16 cellular contexts compared by ENCODE assay signal in genomic region chr4:100988876-100989275, GRCh38.
A peak's percentile ranks its signal among the peaks of the same experiment; 100 is the strongest.
DNase-seq lines count a peak whose midpoint lies in the region; ATAC-seq, FAIRE-seq and TF ChIP-seq lines count a peak whose summit lies in the region.
"Had no signal": no experiment of that assay in that cellular context is flagged by ENCODE, and none has a peak within 500 bp of the region (broad histone marks: within the 10 kb centered on the region; RNA-seq: fewer than 3 reads in every experiment).

No MANE protein-coding gene starts in this region.

- H3K27ac ChIP-seq in mesenchymal stem cell (ENCODE audit: low read length, poor library complexity, severe bottlenecking) (peak overlapping the region; percentile 20), neural progenitor cell (no peak overlapping the region)

- H3K36me3 Mint-ChIP-seq in endothelial cell (ENCODE audit: low read depth, unreplicated experiment), result no peaks in the 10 kb centered on the region
- H3K36me3 Mint-ChIP-seq in neural progenitor cell, result no peaks in the 10 kb centered on the region

- H3K4me1 ChIP-seq in mesenchymal stem cell (ENCODE audit: control insufficient read depth, insufficient read depth, low read depth, low read length) (peaks cover 9% of the 10 kb centered on the region), neural progenitor cell (peaks cover 14% of the 10 kb centered on the region)

- H4K8ac ChIP-seq in mesenchymal stem cell (ENCODE audit: low read length), result no peak overlapping the region

- no peak overlapping the region for H2BK5ac ChIP-seq in mesenchymal stem cell (ENCODE audit: low read depth, low read length, poor library complexity, severe bottlenecking)

- H3K4me1 Mint-ChIP-seq in endothelial cell (ENCODE audit: unreplicated experiment) (peaks cover 3% of the 10 kb centered on the region), neural progenitor cell (peaks cover 11% of the 10 kb centered on the region)
- H3K4me1 Mint-ChIP-seq: B cell had no signal

- no peak overlapping the region for H3K4ac ChIP-seq in mesenchymal stem cell (ENCODE audit: low read depth in 1 of 2, low read length in 2 of 2)

- H3K27me3 Mint-ChIP-seq in endothelial cell (ENCODE audit: unreplicated experiment) (no peaks in the 10 kb centered on the region), neural progenitor cell (ENCODE audit: insufficient read depth, low read depth) (no peaks in the 10 kb centered on the region)
- H3K27me3 Mint-ChIP-seq: B cell; CD4-positive, alpha-beta T cell had no signal

- H2BK15ac ChIP-seq in mesenchymal stem cell (ENCODE audit: low read depth, poor library complexity, severe bottlenecking), result no peak overlapping the region

- no peak overlapping the region for H2AFZ ChIP-seq in mesenchymal stem cell (ENCODE audit: low read depth, low read length)
- H2AFZ ChIP-seq in neural progenitor cell (replicated peaks), result no peak overlapping the region

- TF ChIP-seq CTCF in choroid plexus epithelial cell (conservative IDR thresholded peaks at IDR 0.05; ENCODE audit: low read depth, low read length) (no peak), endothelial cell (IDR thresholded peaks at IDR 0.05; ENCODE audit: unreplicated experiment) (no peak), neural progenitor cell (IDR thresholded peaks at IDR 0.05) (no peak)

- no peak overlapping the region for H3K4me3 Mint-ChIP-seq in endothelial cell (ENCODE audit: unreplicated experiment)
- H3K4me3 Mint-ChIP-seq in neural progenitor cell, result no peak overlapping the region
- H3K4me3 Mint-ChIP-seq: B cell; CD4-positive, alpha-beta T cell; H9 had no signal

- peaks cover 18% of the 10 kb centered on the region for H3F3A ChIP-seq in neural progenitor cell (ENCODE audit: low read depth)

- no peaks in the 10 kb centered on the region for H3K79me1 ChIP-seq in mesenchymal stem cell (replicated peaks; ENCODE audit: low read length, poor library complexity, severe bottlenecking)

- H4K91ac ChIP-seq in mesenchymal stem cell (ENCODE audit: low read length), result no peak overlapping the region

- H3K9me3 Mint-ChIP-seq in endothelial cell (ENCODE audit: unreplicated experiment), result no peaks in the 10 kb centered on the region
- H3K9me3 Mint-ChIP-seq in neural progenitor cell, result peaks cover 16% of the 10 kb centered on the region
- H3K9me3 Mint-ChIP-seq: CD4-positive, alpha-beta T cell; H9 had no signal

- H3K27ac Mint-ChIP-seq in endothelial cell (ENCODE audit: unreplicated experiment), result no peak overlapping the region
- no peak overlapping the region for H3K27ac Mint-ChIP-seq in neural progenitor cell
- H3K27ac Mint-ChIP-seq: B cell; CD4-positive, alpha-beta T cell; H9 had no signal

- WGBS in mesenchymal stem cell, result 35% methylated on average over 2 of the region's 4 CpGs

- DNase-seq in GM04504 (ENCODE audit: low read depth), result peak; percentile 16
- peak; percentile 21 for DNase-seq in choroid plexus epithelial cell (ENCODE audit: low read depth)
- no peak for DNase-seq in mesenchymal stem cell
- no peak for DNase-seq in endothelial cell (ENCODE audit: low spot score)
- DNase-seq in neural progenitor cell (ENCODE audit: low spot score), result no peak
- DNase-seq in HTR-8/SVneo (ENCODE audit: insufficient read length, low spot score), result no peak
- DNase-seq: ACHN; C1 segment of cervical spinal cord; Calu3; CD4-positive, alpha-beta T cell; DMS 273 treated with DMSO at 0.1 percent for 48 hours; GOT3; H9 had no signal

- H3K14ac ChIP-seq in mesenchymal stem cell (ENCODE audit: low read length in 2 of 2), result no peak overlapping the region

- no peak overlapping the region for H3K4me3 ChIP-seq in choroid plexus epithelial cell (ENCODE audit: low read depth, low read length)
- H3K4me3 ChIP-seq in mesenchymal stem cell (ENCODE audit: insufficient read depth in 1 of 2, low read depth in 1 of 2, low read length in 2 of 2), result no peak overlapping the region
- no peak overlapping the region for H3K4me3 ChIP-seq in neural progenitor cell

- H2BK120ac ChIP-seq in mesenchymal stem cell (ENCODE audit: low read depth, low read length), result no peak overlapping the region

- no peak for ATAC-seq in HG03571 (IDR thresholded peaks at IDR 0.05; ENCODE audit: unreplicated experiment)

- no peaks in the 10 kb centered on the region for H3K79me2 ChIP-seq in neural progenitor cell (ENCODE audit: low read depth)

- H3K9ac ChIP-seq in mesenchymal stem cell (ENCODE audit: low read length) (no peak overlapping the region), neural progenitor cell (no peak overlapping the region)

- no peaks in the 10 kb centered on the region for H3K9me3 ChIP-seq in mesenchymal stem cell (ENCODE audit: control insufficient read depth, low read length)
- H3K9me3 ChIP-seq in neural progenitor cell (ENCODE audit: low read depth), result no peaks in the 10 kb centered on the region

- H3K23ac ChIP-seq in mesenchymal stem cell (ENCODE audit: low read length in 2 of 2), result no peak overlapping the region

- H2BK12ac ChIP-seq in mesenchymal stem cell (ENCODE audit: low read length in 2 of 2), result no peak overlapping the region

- no peak overlapping the region for H3K18ac ChIP-seq in mesenchymal stem cell (ENCODE audit: low read depth in 1 of 2, low read length in 2 of 2)

- H2AK5ac ChIP-seq in mesenchymal stem cell (ENCODE audit: low read length, severe bottlenecking), result peak overlapping the region; percentile 39

- no peaks in the 10 kb centered on the region for H3K36me3 ChIP-seq in mesenchymal stem cell (ENCODE audit: control insufficient read depth in 1 of 2, insufficient read depth in 2 of 2, low read depth in 1 of 2, low read length in 2 of 2)
- no peaks in the 10 kb centered on the region for H3K36me3 ChIP-seq in neural progenitor cell

- FAIRE-seq in HTR-8/SVneo (lab: Jason Lieb, UNC), result no peak
- FAIRE-seq: GM12891 had no signal

- no peaks in the 10 kb centered on the region for H4K20me1 ChIP-seq in neural progenitor cell (ENCODE audit: low read depth)

- no peak overlapping the region for H3K4me2 ChIP-seq in mesenchymal stem cell (ENCODE audit: low read length, poor library complexity, severe bottlenecking)
- no peak overlapping the region for H3K4me2 ChIP-seq in neural progenitor cell

- H3K27me3 ChIP-seq in mesenchymal stem cell (ENCODE audit: control insufficient read depth in 1 of 2, insufficient read depth in 1 of 2, low read length in 2 of 2) (no peaks in the 10 kb centered on the region), neural progenitor cell (no peaks in the 10 kb centered on the region)

Comparison
In these comparisons a context has a peak if more than half of its experiments do, and no peak if none do; other contexts are left out.
1. DNase-seq: peak in GM04504 (single experiment) and choroid plexus epithelial cell (single experiment); none in mesenchymal stem cell (single experiment), endothelial cell (single experiment), neural progenitor cell (single experiment) and HTR-8/SVneo (single experiment).